ENCODE assay signal across 1 cellular context in the genomic region with DNA sequence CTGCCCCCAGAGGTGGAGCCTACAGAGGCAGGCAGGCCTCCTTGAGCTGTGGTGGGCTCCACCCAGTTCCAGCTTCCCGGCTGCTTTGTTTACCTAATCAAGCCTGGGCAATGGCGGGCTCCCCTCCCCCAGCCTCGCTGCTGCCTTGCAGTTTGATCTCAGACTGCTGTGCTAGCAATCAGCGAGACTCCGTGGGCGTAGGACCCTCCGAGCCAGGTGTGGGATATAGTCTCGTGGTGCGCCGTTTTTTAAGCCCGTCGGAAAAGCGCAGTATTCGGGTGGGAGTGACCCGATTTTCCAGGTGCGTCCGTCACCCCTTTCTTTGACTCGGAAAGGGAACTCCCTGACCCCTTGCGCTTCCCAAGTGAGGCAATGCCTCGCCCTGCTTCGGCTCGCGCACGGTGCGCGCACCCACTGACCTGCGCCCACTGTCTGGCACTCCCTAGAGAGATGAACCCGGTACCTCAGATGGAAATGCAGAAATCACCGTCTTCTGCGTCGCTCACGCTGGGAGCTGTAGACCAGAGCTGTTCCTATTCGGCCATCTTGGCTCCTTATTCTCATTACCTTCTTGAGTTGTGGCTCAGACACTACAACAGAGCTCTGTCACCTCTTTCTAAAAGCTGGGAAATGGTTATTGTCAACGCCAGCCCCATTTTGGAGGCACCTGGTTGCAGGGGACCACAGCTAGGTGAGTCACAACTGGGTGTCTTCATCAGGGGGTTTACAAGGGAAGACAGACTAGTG.
TF ChIP-seq lines count a peak whose summit lies in the region.

No MANE protein-coding gene starts in this region.

TF ChIP-seq in HEK293, 187 proteins besides CTCF, POLR2A, EP300 and RAD21 (continued from another document):
- TF ChIP-seq, protein P1, sequence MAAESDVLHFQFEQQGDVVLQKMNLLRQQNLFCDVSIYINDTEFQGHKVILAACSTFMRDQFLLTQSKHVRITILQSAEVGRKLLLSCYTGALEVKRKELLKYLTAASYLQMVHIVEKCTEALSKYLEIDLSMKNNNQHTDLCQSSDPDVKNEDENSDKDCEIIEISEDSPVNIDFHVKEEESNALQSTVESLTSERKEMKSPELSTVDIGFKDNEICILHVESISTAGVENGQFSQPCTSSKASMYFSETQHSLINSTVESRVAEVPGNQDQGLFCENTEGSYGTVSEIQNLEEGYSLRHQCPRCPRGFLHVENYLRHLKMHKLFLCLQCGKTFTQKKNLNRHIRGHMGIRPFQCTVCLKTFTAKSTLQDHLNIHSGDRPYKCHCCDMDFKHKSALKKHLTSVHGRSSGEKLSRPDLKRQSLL (tag by site-specific recombination; IDR thresholded peaks at IDR 0.05) = peak; percentile 44; the same call in 1 of the 2 replicates
